Comparison of ENCODE assay signal across 14 cellular contexts in the genomic region with DNA sequence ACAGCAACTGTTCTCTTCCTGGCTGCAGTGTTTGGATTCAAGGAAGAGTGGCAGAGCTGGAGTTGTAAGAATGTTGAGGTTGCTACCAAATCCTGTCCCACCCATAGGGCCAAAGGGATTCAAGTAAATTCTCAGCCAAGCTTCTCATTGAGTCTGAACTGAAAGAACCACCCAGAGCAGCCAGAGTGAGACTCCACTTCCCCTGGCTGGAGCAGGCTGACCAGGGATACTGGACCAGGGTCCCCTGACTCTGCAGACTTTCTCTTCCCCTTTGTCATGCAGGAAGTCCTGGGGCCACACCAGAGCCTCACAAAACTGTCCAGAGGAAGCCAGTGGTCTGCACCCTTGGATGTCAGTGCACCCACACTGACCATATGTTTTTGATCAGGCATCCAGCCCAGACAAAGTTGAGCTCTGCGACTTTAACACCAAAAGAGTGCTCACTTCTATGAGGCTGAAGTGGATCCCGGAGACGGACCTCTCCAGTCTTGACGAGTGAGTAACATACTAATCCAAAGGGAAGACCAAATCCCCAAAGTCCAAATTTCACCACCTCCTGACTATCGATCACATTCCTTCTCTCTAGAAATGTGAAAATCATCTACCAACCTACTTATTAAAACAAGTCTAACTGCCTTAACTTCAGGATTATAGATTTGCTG. TPM values are rescaled to one million over a fixed set of nuclear protein-coding genes. Genes with fewer than 3 reads are reported as not detected.
DNase-seq lines count a peak whose midpoint lies in the region; ATAC-seq and TF ChIP-seq lines count a peak whose summit lies in the region.
"Had no signal": no experiment of that assay in that cellular context is flagged by ENCODE, and none has a peak within 500 bp of the region (broad histone marks: within the 10 kb centered on the region; RNA-seq: fewer than 3 reads in every experiment).

No MANE protein-coding gene starts in this region.

- 50 to 58% (median 51%) methylated on average over 5 of the region's 5 CpGs for WGBS in psoas muscle, 3 donors

- peak; percentile 18 for DNase-seq in CMK (ENCODE audit: low read depth)
- no peak for DNase-seq in RWPE2 (ENCODE audit: low spot score)
- DNase-seq in globus pallidus (ENCODE audit: low spot score), result peak; percentile 47
- no peak for DNase-seq in psoas muscle
- no peak for DNase-seq in germinal center (ENCODE audit: low spot score)
- DNase-seq in activated naive CD4-positive, alpha-beta T cell treated with anti-CD3 and anti-CD28 coated beads, Interleukin-2, amount 50 U/mL, for 16 hours, result no peak
- no peak for DNase-seq in NCI-H1092 (lab: John Stamatoyannopoulos, UW)
- DNase-seq: activated CD4-positive, CD25-positive, alpha-beta regulatory T cell treated with anti-CD3 and anti-CD28 coated beads, Interleukin-2, amount 50 U/mL, for 72 hours; NCI-H1436; NCI-H774; SJCRH30 had no signal

- TF ChIP-seq CTCF in RWPE2 (IDR thresholded peaks at IDR 0.05; ENCODE audit: poor library complexity, severe bottlenecking) (no peak), psoas muscle (IDR thresholded peaks at IDR 0.05) (no peak)

- H3K4me1 ChIP-seq in RWPE2 (ENCODE audit: insufficient read depth, poor library complexity, severe bottlenecking) (peaks cover 53% of the 10 kb centered on the region), psoas muscle (peaks cover 35% of the 10 kb centered on the region)

- H3K27ac ChIP-seq in RWPE2 (ENCODE audit: poor library complexity, severe bottlenecking) (peak overlapping the region; percentile 98), psoas muscle (peak overlapping the region; percentile 51)
- H3K27ac ChIP-seq: SJCRH30 had no signal

- H3K4me3 ChIP-seq in RWPE2 (ENCODE audit: severe bottlenecking) (no peak overlapping the region), psoas muscle (peak overlapping the region; percentile 22)
- H3K4me3 ChIP-seq: breast epithelium, SJCRH30 had no signal

- H3K36me3 ChIP-seq in RWPE2 (ENCODE audit: low read depth) (peaks cover 38% of the 10 kb centered on the region), psoas muscle (ENCODE audit: insufficient read depth in 1 of 2, low read depth in 1 of 2) (no peaks in the 10 kb centered on the region)
- H3K36me3 ChIP-seq: breast epithelium had no signal

- H3K27me3 ChIP-seq in RWPE2 (ENCODE audit: insufficient read depth, poor library complexity, severe bottlenecking), result no peaks in the 10 kb centered on the region
- no peaks in the 10 kb centered on the region for H3K27me3 ChIP-seq in psoas muscle (ENCODE audit: insufficient read depth in 3 of 3, low read length in 2 of 3)
- H3K27me3 ChIP-seq: breast epithelium, SJCRH30 had no signal

- ATAC-seq in RWPE2 (ENCODE audit: low read depth) (no peak), psoas muscle (no peak), HG02571 (IDR thresholded peaks at IDR 0.05; ENCODE audit: unreplicated experiment) (no peak)
- ATAC-seq: activated T-helper 17 cell treated with anti-CD3 and anti-CD28 coated beads, Interleukin-2, amount 50 U/mL, for 72 hours had no signal

- intact Hi-C loops in psoas muscle (cut with DNase I), result loop anchor here (5.0 kb wide), 2 partner anchors 73 to 93 kb away; no protein-coding TSS in a partner anchor

- H3K9me3 ChIP-seq in RWPE2 (ENCODE audit: severe bottlenecking) (no peaks in the 10 kb centered on the region), psoas muscle (no peaks in the 10 kb centered on the region)
- H3K9me3 ChIP-seq: breast epithelium, SJCRH30 had no signal

RNA-seq across cellular contexts. Expression of a gene that starts 4.1 kb away (rescaled TPM):
- total RNA-seq in psoas muscle, result 10 to 100 TPM; 72.8 to 79.4 (median 74.1) TPM
- polyA plus RNA-seq in psoas muscle, result 10 to 100 TPM; 33.4 to 92.5 (median 52.2) TPM

RNA-seq across cellular contexts. Expression of a gene that starts 21.5 kb away (rescaled TPM):
- 10 to 100 TPM in 3 of 4 donors, 1 to 10 TPM in 1; 8.0 to 18.0 (median 12.4) TPM for total RNA-seq in psoas muscle
- 10 to 100 TPM; 14.9 to 27.2 (median 21.6) TPM for polyA plus RNA-seq in psoas muscle

Comparison
In these comparisons a context has a peak if more than half of its experiments do, and no peak if none do; other contexts are left out.
1. DNase-seq: peak in CMK (single experiment) and globus pallidus (single experiment); none in RWPE2 (single experiment), psoas muscle (0 of 2), germinal center (single experiment), activated naive CD4-positive, alpha-beta T cell treated with anti-CD3 and anti-CD28 coated beads, Interleukin-2, amount 50 U/mL, for 16 hours (single experiment) and NCI-H1092 (single experiment).